Comparison of ENCODE assay signal across 9 cellular contexts in the genomic region with DNA sequence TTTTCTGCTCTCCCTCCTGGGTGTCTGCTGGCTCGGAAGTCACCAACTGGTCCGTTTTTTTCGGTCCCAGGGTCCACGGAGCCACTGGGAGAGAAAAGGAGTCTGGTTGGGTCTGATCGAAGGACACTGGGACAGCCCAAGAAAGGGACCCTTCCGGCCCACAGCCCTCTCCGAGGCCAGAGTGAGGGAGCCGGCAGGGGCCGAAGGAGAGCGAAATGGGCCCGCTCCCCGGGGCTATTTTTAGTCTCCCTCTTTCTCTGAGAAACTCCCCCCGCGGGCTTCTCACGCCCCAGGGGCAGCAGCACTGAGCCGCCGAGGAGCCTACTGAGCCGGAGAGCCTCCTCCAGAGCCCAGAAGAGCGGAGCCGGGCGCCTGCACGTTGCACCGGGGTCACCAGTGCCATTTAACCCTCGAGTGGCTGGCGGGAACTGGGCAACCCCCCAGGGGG. TPM values are rescaled to one million over a fixed set of nuclear protein-coding genes. Genes with fewer than 3 reads are reported as not detected.
A peak's percentile ranks its signal among the peaks of the same experiment; 100 is the strongest.
DNase-seq lines count a peak whose midpoint lies in the region; ATAC-seq, FAIRE-seq and TF ChIP-seq lines count a peak whose summit lies in the region.
"Had no signal": no experiment of that assay in that cellular context is flagged by ENCODE, and none has a peak within 500 bp of the region (broad histone marks: within the 10 kb centered on the region; RNA-seq: fewer than 3 reads in every experiment).

No MANE protein-coding gene starts in this region.

- H3K4me3 Mint-ChIP-seq in effector memory CD8-positive, alpha-beta T cell, result peak overlapping the region; percentile 20 to 85

- no peak overlapping the region for H3K27ac Mint-ChIP-seq in effector memory CD8-positive, alpha-beta T cell

- ATAC-seq in HG02678 (IDR thresholded peaks at IDR 0.05; ENCODE audit: unreplicated experiment), result peak; percentile 19
- no peak for ATAC-seq in effector memory CD8-positive, alpha-beta T cell (replicated peaks)
- ATAC-seq: mucosa of descending colon had no signal

- H3K9me3 Mint-ChIP-seq in effector memory CD8-positive, alpha-beta T cell, result no peaks in the 10 kb centered on the region

- H3K4me1 Mint-ChIP-seq in effector memory CD8-positive, alpha-beta T cell (ENCODE audit: low read depth in 2 of 2), result peaks cover 11 to 12% of the 10 kb centered on the region in 2 donors

- peak; percentile 47 for FAIRE-seq in GM12891 (lab: Jason Lieb, UNC)

- H3K79me2 ChIP-seq in parathyroid adenoma, result no peaks in the 10 kb centered on the region

- no peak overlapping the region for H3K9ac ChIP-seq in parathyroid adenoma

- TF ChIP-seq CTCF in parathyroid adenoma (IDR thresholded peaks at IDR 0.05), result no peak

- no peaks in the 10 kb centered on the region for H3K27me3 ChIP-seq in parathyroid adenoma (ENCODE audit: control insufficient read depth, insufficient read depth, low read length)

- peaks cover 52 to 69% of the 10 kb centered on the region in 2 donors for H3K27me3 Mint-ChIP-seq in effector memory CD8-positive, alpha-beta T cell

- H3K4me1 ChIP-seq in parathyroid adenoma, result peaks cover 6% of the 10 kb centered on the region

- no peak overlapping the region for H2AFZ ChIP-seq in parathyroid adenoma

- DNase-seq in GM12891 (ENCODE audit: insufficient read length, low spot score) (peak; percentile 59), DMS53 (lab: John Stamatoyannopoulos, UW) (no peak), NCI-H2196 (lab: John Stamatoyannopoulos, UW; ENCODE audit: unreplicated experiment) (no peak), NCI-H748 (lab: John Stamatoyannopoulos, UW; ENCODE audit: unreplicated experiment) (no peak)
- no peak for DNase-seq in effector memory CD8-positive, alpha-beta T cell
- DNase-seq in activated CD4-positive, CD25-positive, alpha-beta regulatory T cell treated with anti-CD3 and anti-CD28 coated beads, Interleukin-2, amount 50 U/mL, for 72 hours, result no peak

- H3K4me2 ChIP-seq in parathyroid adenoma (ENCODE audit: low read length), result peak overlapping the region; percentile 55

- no peaks in the 10 kb centered on the region for H3K36me3 ChIP-seq in parathyroid adenoma (ENCODE audit: control insufficient read depth, insufficient read depth, low read length)

- H3K4me3 ChIP-seq in parathyroid adenoma (ENCODE audit: low read depth, low read length), result peak overlapping the region; percentile 57
- H3K4me3 ChIP-seq: mucosa of descending colon had no signal

- peak; percentile 13; the same call in 1 of the 2 replicates for TF ChIP-seq POLR2A in GM12891 (IDR thresholded peaks at IDR 0.05; ENCODE audit: low read depth, low read length)

- no peaks in the 10 kb centered on the region for H3K9me3 ChIP-seq in parathyroid adenoma (ENCODE audit: control insufficient read depth, low read length)
- H3K9me3 ChIP-seq: mucosa of descending colon had no signal

- H3K27ac ChIP-seq in parathyroid adenoma, result peak overlapping the region; percentile 77

- H3K36me3 Mint-ChIP-seq in effector memory CD8-positive, alpha-beta T cell (ENCODE audit: insufficient read depth), result peaks cover 4% of the 10 kb centered on the region

TF ChIP-seq in GM12891, 5 proteins besides CTCF, POLR2A, EP300 and RAD21:
- TF ChIP-seq POU2F2 (IDR thresholded peaks at IDR 0.05; ENCODE audit: low read depth, low read length), result no peak
- no peak for TF ChIP-seq SPI1 (IDR thresholded peaks at IDR 0.05; ENCODE audit: low read depth, low read length)
- TF ChIP-seq TAF1 (IDR thresholded peaks at IDR 0.05; ENCODE audit: low read depth, low read length), result no peak
- TF ChIP-seq PAX5 (IDR thresholded peaks at IDR 0.05; ENCODE audit: insufficient read depth, low read length, severe bottlenecking), result no peak
- no peak for TF ChIP-seq POLR2AphosphoS5 (IDR thresholded peaks at IDR 0.05; ENCODE audit: low read depth, low read length)

RNA-seq across cellular contexts. Expression of a gene that starts 1.9 kb away (rescaled TPM):
- 17.2 TPM for polyA plus RNA-seq in GM12891 (2012; ENCODE audit: low read depth, missing spikeins)

RNA-seq across cellular contexts. Expression of a gene that starts 8.2 kb away (rescaled TPM):
- 0.13 TPM for polyA plus RNA-seq in GM12891 (2012; ENCODE audit: low read depth, missing spikeins)

RNA-seq across cellular contexts. Expression of a gene that starts 20.5 kb away (rescaled TPM):
- polyA plus RNA-seq in GM12891 (2012; ENCODE audit: low read depth, missing spikeins), result 1.4 TPM

RNA-seq across cellular contexts. Expression of a gene that starts 40.0 kb away (rescaled TPM):
- 2.7 TPM for polyA plus RNA-seq in GM12891 (2012; ENCODE audit: low read depth, missing spikeins)
